2 cellular contexts compared by ENCODE assay signal in the genomic region with DNA sequence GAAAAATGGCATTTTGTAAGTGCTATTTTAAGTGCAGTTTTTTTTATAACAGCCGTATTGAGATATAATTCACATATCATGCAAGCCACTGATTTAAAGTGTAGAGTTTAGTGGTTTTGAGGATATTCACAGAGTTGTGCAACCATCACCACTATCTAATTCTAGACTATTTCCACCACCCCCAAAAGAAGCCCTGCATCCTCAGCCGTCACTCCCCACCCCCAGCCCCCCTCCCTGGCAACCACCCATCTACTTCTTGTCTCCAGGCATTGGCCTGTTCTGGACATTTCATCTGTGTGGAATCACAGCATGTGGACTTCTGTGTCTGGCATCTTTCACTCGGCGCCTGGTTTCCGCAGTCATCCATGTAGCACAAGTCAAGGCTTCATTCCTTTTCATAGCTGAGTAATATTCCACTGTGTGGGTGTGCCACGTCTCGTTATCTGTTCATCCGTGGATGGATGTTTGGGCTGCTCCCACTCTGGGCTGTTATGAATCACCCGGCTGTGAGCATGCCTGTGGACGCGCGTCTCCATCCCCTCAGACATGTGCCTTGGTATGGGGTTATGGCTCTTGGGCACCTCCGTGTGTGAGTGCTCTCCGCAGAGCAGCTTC.
TF ChIP-seq lines count a peak whose summit lies in the region.

No MANE protein-coding gene starts in this region.

TF ChIP-seq in SK-N-SH, 30 proteins besides CTCF, POLR2A, EP300 and RAD21 (continued from another document):
- TF ChIP-seq NFIC (IDR thresholded peaks at IDR 0.05; ENCODE audit: borderline replicate concordance), result no peak

TF ChIP-seq in SK-N-SH treated with all-trans-retinoic acid at 6 μM for 48 hours, 23 proteins besides CTCF, POLR2A, EP300 and RAD21 (continued from another document):
- TF ChIP-seq, protein P1, sequence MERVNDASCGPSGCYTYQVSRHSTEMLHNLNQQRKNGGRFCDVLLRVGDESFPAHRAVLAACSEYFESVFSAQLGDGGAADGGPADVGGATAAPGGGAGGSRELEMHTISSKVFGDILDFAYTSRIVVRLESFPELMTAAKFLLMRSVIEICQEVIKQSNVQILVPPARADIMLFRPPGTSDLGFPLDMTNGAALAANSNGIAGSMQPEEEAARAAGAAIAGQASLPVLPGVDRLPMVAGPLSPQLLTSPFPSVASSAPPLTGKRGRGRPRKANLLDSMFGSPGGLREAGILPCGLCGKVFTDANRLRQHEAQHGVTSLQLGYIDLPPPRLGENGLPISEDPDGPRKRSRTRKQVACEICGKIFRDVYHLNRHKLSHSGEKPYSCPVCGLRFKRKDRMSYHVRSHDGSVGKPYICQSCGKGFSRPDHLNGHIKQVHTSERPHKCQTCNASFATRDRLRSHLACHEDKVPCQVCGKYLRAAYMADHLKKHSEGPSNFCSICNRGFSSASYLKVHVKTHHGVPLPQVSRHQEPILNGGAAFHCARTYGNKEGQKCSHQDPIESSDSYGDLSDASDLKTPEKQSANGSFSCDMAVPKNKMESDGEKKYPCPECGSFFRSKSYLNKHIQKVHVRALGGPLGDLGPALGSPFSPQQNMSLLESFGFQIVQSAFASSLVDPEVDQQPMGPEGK (CRISPR knock-in tag; IDR thresholded peaks at IDR 0.05; ENCODE audit: borderline replicate concordance), result no peak
- TF ChIP-seq ZNF70 (CRISPR knock-in tag; IDR thresholded peaks at IDR 0.05) (no peak), OSR1 (CRISPR knock-in tag; IDR thresholded peaks at IDR 0.05) (no peak), TOX (CRISPR knock-in tag; IDR thresholded peaks at IDR 0.05; ENCODE audit: borderline replicate concordance) (no peak), SNAI2 (CRISPR knock-in tag; IDR thresholded peaks at IDR 0.05) (no peak), PPARA (CRISPR knock-in tag; IDR thresholded peaks at IDR 0.05; ENCODE audit: borderline replicate concordance) (no peak), ZNF565 (CRISPR knock-in tag; conservative IDR thresholded peaks at IDR 0.05; ENCODE audit: low read depth) (no peak), ZC3H10 (CRISPR knock-in tag; IDR thresholded peaks at IDR 0.05) (no peak), ZFP3 (CRISPR knock-in tag; IDR thresholded peaks at IDR 0.05) (no peak)
- TF ChIP-seq, protein P2, sequence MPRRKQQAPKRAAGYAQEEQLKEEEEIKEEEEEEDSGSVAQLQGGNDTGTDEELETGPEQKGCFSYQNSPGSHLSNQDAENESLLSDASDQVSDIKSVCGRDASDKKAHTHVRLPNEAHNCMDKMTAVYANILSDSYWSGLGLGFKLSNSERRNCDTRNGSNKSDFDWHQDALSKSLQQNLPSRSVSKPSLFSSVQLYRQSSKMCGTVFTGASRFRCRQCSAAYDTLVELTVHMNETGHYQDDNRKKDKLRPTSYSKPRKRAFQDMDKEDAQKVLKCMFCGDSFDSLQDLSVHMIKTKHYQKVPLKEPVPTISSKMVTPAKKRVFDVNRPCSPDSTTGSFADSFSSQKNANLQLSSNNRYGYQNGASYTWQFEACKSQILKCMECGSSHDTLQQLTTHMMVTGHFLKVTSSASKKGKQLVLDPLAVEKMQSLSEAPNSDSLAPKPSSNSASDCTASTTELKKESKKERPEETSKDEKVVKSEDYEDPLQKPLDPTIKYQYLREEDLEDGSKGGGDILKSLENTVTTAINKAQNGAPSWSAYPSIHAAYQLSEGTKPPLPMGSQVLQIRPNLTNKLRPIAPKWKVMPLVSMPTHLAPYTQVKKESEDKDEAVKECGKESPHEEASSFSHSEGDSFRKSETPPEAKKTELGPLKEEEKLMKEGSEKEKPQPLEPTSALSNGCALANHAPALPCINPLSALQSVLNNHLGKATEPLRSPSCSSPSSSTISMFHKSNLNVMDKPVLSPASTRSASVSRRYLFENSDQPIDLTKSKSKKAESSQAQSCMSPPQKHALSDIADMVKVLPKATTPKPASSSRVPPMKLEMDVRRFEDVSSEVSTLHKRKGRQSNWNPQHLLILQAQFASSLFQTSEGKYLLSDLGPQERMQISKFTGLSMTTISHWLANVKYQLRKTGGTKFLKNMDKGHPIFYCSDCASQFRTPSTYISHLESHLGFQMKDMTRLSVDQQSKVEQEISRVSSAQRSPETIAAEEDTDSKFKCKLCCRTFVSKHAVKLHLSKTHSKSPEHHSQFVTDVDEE (CRISPR knock-in tag; IDR thresholded peaks at IDR 0.05), result no peak
- TF ChIP-seq, protein P3, sequence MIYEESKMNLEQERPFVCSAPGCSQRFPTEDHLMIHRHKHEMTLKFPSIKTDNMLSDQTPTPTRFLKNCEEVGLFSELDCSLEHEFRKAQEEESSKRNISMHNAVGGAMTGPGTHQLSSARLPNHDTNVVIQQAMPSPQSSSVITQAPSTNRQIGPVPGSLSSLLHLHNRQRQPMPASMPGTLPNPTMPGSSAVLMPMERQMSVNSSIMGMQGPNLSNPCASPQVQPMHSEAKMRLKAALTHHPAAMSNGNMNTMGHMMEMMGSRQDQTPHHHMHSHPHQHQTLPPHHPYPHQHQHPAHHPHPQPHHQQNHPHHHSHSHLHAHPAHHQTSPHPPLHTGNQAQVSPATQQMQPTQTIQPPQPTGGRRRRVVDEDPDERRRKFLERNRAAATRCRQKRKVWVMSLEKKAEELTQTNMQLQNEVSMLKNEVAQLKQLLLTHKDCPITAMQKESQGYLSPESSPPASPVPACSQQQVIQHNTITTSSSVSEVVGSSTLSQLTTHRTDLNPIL (CRISPR knock-in tag; IDR thresholded peaks at IDR 0.05; ENCODE audit: low read depth), result no peak
- TF ChIP-seq, protein P4, sequence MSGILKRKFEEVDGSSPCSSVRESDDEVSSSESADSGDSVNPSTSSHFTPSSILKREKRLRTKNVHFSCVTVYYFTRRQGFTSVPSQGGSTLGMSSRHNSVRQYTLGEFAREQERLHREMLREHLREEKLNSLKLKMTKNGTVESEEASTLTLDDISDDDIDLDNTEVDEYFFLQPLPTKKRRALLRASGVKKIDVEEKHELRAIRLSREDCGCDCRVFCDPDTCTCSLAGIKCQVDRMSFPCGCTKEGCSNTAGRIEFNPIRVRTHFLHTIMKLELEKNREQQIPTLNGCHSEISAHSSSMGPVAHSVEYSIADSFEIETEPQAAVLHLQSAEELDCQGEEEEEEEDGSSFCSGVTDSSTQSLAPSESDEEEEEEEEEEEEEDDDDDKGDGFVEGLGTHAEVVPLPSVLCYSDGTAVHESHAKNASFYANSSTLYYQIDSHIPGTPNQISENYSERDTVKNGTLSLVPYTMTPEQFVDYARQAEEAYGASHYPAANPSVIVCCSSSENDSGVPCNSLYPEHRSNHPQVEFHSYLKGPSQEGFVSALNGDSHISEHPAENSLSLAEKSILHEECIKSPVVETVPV (CRISPR knock-in tag; IDR thresholded peaks at IDR 0.05), result no peak
